In the genomic region with DNA sequence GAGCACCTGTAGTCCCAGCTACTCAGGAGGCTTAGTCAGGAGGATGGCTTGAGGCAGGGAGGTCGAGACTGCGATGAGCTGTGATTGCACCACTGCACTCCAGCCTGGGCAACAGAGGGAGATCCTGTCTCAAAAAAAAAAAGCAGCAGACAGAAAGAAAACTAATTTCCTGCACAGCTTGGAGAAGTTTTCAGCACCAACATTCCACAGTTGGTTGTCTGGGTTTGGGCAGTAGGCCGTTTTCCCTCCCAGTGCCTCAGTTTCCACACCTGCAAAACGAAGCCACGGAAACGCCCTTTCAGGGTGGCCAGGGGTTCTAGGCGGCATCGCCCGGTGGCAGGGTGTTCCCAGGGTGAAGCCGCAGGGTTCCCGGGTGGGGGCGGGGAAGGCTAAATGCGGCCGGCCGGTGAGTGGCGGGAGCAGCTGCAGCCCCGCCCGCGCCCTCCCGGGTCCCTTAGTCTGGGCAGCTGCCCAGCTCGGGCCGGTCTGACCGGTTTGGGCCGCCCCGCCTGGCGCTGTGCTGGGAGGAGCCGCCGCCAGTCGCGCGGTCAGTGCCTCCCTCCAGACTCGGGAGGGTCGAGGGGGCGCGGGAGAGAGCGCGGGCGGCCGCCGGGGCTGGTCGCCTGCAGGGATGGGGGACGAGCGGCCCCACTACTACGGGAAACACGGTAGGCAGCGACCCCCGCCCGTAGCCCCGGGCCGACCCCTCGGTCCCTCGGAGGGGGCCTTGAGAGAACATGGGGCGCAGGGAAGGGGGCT, we compare ENCODE assay signal across 8 cellular contexts. TPM values are rescaled to one million over a fixed set of nuclear protein-coding genes. Genes with fewer than 3 reads are reported as not detected.
DNase-seq lines count a peak whose midpoint lies in the region; ATAC-seq and TF ChIP-seq lines count a peak whose summit lies in the region.

A gene (plus strand): TSS at position 551 of the 759 bp plus-strand sequence. CDS start 81 bp downstream, at position 632.

- peak within 1 kb of the TSS; percentile 42 for H3K4me3 ChIP-seq in MG63
- H3K4me3 ChIP-seq in astrocyte of the cerebellum (ENCODE audit: low read depth, low read length) = peak within 1 kb of the TSS; percentile 55
- peak within 1 kb of the TSS; percentile 54 to 64 for H3K4me3 ChIP-seq in right atrium auricular region
- peak within 1 kb of the TSS; percentile 63 for H3K4me3 ChIP-seq in parathyroid adenoma (ENCODE audit: low read depth, low read length)

- no peaks in the 10 kb centered on the region for H3K27me3 ChIP-seq in MG63
- H3K27me3 ChIP-seq in right atrium auricular region = no peaks in the 10 kb centered on the region
- no peaks in the 10 kb centered on the region for H3K27me3 ChIP-seq in parathyroid adenoma (ENCODE audit: control insufficient read depth, insufficient read depth, low read length)

- H2AFZ ChIP-seq in parathyroid adenoma = peak within 1 kb of the TSS; percentile 91

- ATAC-seq in GM19328 (IDR thresholded peaks at IDR 0.05; ENCODE audit: unreplicated experiment) = no peak

- H3K9ac ChIP-seq in parathyroid adenoma = peak within 1 kb of the TSS; percentile 57

- DNase-seq in COR-L47 (lab: John Stamatoyannopoulos, UW) = peak; percentile 83
- DNase-seq in MG63 = peak; percentile 61
- no peak for DNase-seq in astrocyte of the cerebellum (ENCODE audit: low read depth)
- DNase-seq in right atrium auricular region (ENCODE audit: low spot score) = no peak
- no peak for DNase-seq in NOMO-1 (lab: John Stamatoyannopoulos, UW; ENCODE audit: unreplicated experiment in 2 of 2)
- no peak for DNase-seq in UCSD-AML1 (lab: John Stamatoyannopoulos, UW; ENCODE audit: unreplicated experiment)

- H3K9me3 ChIP-seq in MG63 (no peaks in the 10 kb centered on the region), right atrium auricular region (no peaks in the 10 kb centered on the region), parathyroid adenoma (ENCODE audit: control insufficient read depth, low read length) (no peaks in the 10 kb centered on the region)

- TF ChIP-seq CTCF in astrocyte of the cerebellum (IDR thresholded peaks at IDR 0.05; ENCODE audit: low read depth, low read length, missing control alignments) = no peak
- peak in 1 of 2 donors; percentile 22 for TF ChIP-seq CTCF in right atrium auricular region (IDR thresholded peaks at IDR 0.05)
- TF ChIP-seq CTCF in parathyroid adenoma (IDR thresholded peaks at IDR 0.05) = no peak

- peak within 1 kb of the TSS; percentile 94 for H3K4me2 ChIP-seq in parathyroid adenoma (ENCODE audit: low read length)

- H3K4me1 ChIP-seq in right atrium auricular region (peaks cover 0 to 29% of the 10 kb centered on the region in 2 donors), parathyroid adenoma (peaks cover 12% of the 10 kb centered on the region)

- H3K79me2 ChIP-seq in parathyroid adenoma = no peaks in the 10 kb centered on the region

- in situ Hi-C loops in astrocyte of the cerebellum (cut with HindIII; ENCODE audit: low sequenced_read_pairs) = no loop called here

- H3K36me3 ChIP-seq in MG63 (no peaks in the 10 kb centered on the region), right atrium auricular region (peaks cover 18% of the 10 kb centered on the region), parathyroid adenoma (ENCODE audit: control insufficient read depth, insufficient read depth, low read length) (no peaks in the 10 kb centered on the region)

- H3K27ac ChIP-seq in right atrium auricular region = peak within 1 kb of the TSS; percentile 81 to 87
- peak within 1 kb of the TSS; percentile 66 for H3K27ac ChIP-seq in parathyroid adenoma

RNA-seq across cellular contexts. Expression of the gene that starts here (rescaled TPM):
- total RNA-seq in MG63 (2014; rRNA removed; shearing (Covaris generic); ENCODE audit: low replicate concordance) = 0.54 and 3.3 TPM in 2 replicates
- total RNA-seq in right atrium auricular region = 10 to 100 TPM; 91.3 to 96.2 TPM

Comparison
In these comparisons a context has a peak if more than half of its experiments do, and no peak if none do; other contexts are left out.
1. RNA of the gene that starts here (total RNA-seq): 91.3 to 96.2 TPM in right atrium auricular region; 0.54 to 3.3 TPM in MG63; every median in the first group is over 10 times any median in the second.
2. DNase-seq: peak in COR-L47 (single experiment) and MG63 (single experiment); none in astrocyte of the cerebellum (single experiment), right atrium auricular region (single experiment), NOMO-1 (0 of 2) and UCSD-AML1 (single experiment).
3. Peak in every context shown above with its lines, with median percentiles within 50 percentile points of each other: H3K4me3 ChIP-seq.